Comparison of ENCODE assay signal across 18 cellular contexts in genomic region chr15:52066842-52067544, GRCh38. TPM values are rescaled to one million over a fixed set of nuclear protein-coding genes. Genes with fewer than 3 reads are reported as not detected.
A peak's percentile ranks its signal among the peaks of the same experiment; 100 is the strongest.
DNase-seq lines count a peak whose midpoint lies in the region; ATAC-seq, FAIRE-seq and TF ChIP-seq lines count a peak whose summit lies in the region.
"Had no signal": no experiment of that assay in that cellular context is flagged by ENCODE, and none has a peak within 500 bp of the region (broad histone marks: within the 10 kb centered on the region; RNA-seq: fewer than 3 reads in every experiment).

No MANE protein-coding gene starts in this region.

- no peak overlapping the region for H3K9ac ChIP-seq in OCI-LY3 (ENCODE audit: low read length)

- BruUV-seq in MCF 10A (replicated peaks; lab: Mats Ljungman, UMichigan) = no TSS peak

- no peak for DNase-seq in MCF 10A (ENCODE audit: unreplicated experiment)
- no peak for DNase-seq in breast epithelium (ENCODE audit: low spot score in 2 of 2)
- no peak for DNase-seq in NCI-H446 treated with DMSO at 0.1 percent for 48 hours (lab: John Stamatoyannopoulos, UW)
- DNase-seq: activated naive CD4-positive, alpha-beta T cell treated with Interleukin-2 at 50 U/mL for 16 hours; AML-193; DMS 273 treated with DMSO at 0.1 percent for 48 hours; dorsolateral prefrontal cortex; heart left ventricle; mesendoderm; NCI-H1048; NCI-H2107; NCI-H774 had no signal

- no peak for TF ChIP-seq EP300 in gastroesophageal sphincter (IDR thresholded peaks at IDR 0.05)

- no peaks in the 10 kb centered on the region for H3K36me3 ChIP-seq in breast epithelium
- peaks cover 14% of the 10 kb centered on the region for H3K36me3 ChIP-seq in OCI-LY3 (replicated peaks; ENCODE audit: low read depth, low read length)
- H3K36me3 ChIP-seq in gastroesophageal sphincter = peaks cover 2 to 40% of the 10 kb centered on the region in 2 donors

- no peaks in the 10 kb centered on the region for H3K27me3 ChIP-seq in breast epithelium
- H3K27me3 ChIP-seq in OCI-LY3 (ENCODE audit: low read depth, low read length) = no peaks in the 10 kb centered on the region
- H3K27me3 ChIP-seq in gastroesophageal sphincter = no peaks in the 10 kb centered on the region
- H3K27me3 ChIP-seq: dorsolateral prefrontal cortex, heart left ventricle, neutrophil had no signal

- no peaks in the 10 kb centered on the region for H3K9me3 Mint-ChIP-seq in MCF 10A (ENCODE audit: unreplicated experiment)

- CTCF ChIA-PET in MCF 10A (lab: Yijun Ruan, JAX) = interaction anchor here (0.5 to 7.7 kb wide), 18 partner anchors 11 to 532 kb away, joined by 3 to 77 read pairs (median 4); no protein-coding TSS in a partner anchor

- H3K9me3 ChIP-seq in breast epithelium (no peaks in the 10 kb centered on the region), OCI-LY3 (ENCODE audit: insufficient read depth, low read length) (no peaks in the 10 kb centered on the region), gastroesophageal sphincter (no peaks in the 10 kb centered on the region)
- H3K9me3 ChIP-seq: heart left ventricle, neutrophil had no signal

- TF ChIP-seq POLR2A in breast epithelium (IDR thresholded peaks at IDR 0.05) = no peak
- TF ChIP-seq POLR2A in gastroesophageal sphincter (IDR thresholded peaks at IDR 0.05) = no peak

- no peaks in the 10 kb centered on the region for H3K27me3 Mint-ChIP-seq in MCF 10A (ENCODE audit: insufficient read depth, unreplicated experiment)

- intact Hi-C loops in MCF 10A (cut with micrococcal nuclease) (no loop called here), breast epithelium (cut with DNase I; ENCODE audit: low total_unique reads) (no loop called here)

- H3K4me1 ChIP-seq in breast epithelium (no peaks in the 10 kb centered on the region), OCI-LY3 (ENCODE audit: low read length) (peaks cover 7% of the 10 kb centered on the region), gastroesophageal sphincter (no peaks in the 10 kb centered on the region)

- H3K27ac ChIP-seq in breast epithelium (no peak overlapping the region), OCI-LY3 (ENCODE audit: low read length) (0 out of 2 replicates have a peak overlapping the region, but pooled peaks have one; percentile 14), gastroesophageal sphincter (no peak overlapping the region)
- H3K27ac ChIP-seq: heart left ventricle, neutrophil had no signal

- peaks cover 50% of the 10 kb centered on the region for H3K4me1 Mint-ChIP-seq in MCF 10A (ENCODE audit: insufficient read depth, unreplicated experiment)

- peaks cover 70% of the 10 kb centered on the region for H3K36me3 Mint-ChIP-seq in MCF 10A (ENCODE audit: insufficient read depth, unreplicated experiment)

- no peaks in the 10 kb centered on the region; the same call in 1 of the 2 replicates for H3K79me2 ChIP-seq in OCI-LY3 (ENCODE audit: low read length)

- no peak overlapping the region for H2AFZ ChIP-seq in OCI-LY3 (ENCODE audit: low read depth, low read length)

- no peak overlapping the region for H3K4me2 ChIP-seq in OCI-LY3 (ENCODE audit: low read length)

- no peak overlapping the region for H3K4me3 Mint-ChIP-seq in MCF 10A (ENCODE audit: unreplicated experiment)

- no peak for TF ChIP-seq CTCF in MCF 10A (IDR thresholded peaks at IDR 0.05; ENCODE audit: unreplicated experiment)
- no peak for TF ChIP-seq CTCF in breast epithelium (IDR thresholded peaks at IDR 0.05)
- TF ChIP-seq CTCF in OCI-LY3 (IDR thresholded peaks at IDR 0.05; ENCODE audit: low read depth, low read length) = no peak
- TF ChIP-seq CTCF in gastroesophageal sphincter (IDR thresholded peaks at IDR 0.05) = no peak

- ATAC-seq in gastroesophageal sphincter (no peak), HG02885 (IDR thresholded peaks at IDR 0.05; ENCODE audit: poor library complexity, unreplicated experiment) (no peak)
- ATAC-seq: heart left ventricle had no signal

- FAIRE-seq in colon (lab: Jason Lieb, UNC) = peak; percentile 31
- FAIRE-seq: islet of Langerhans had no signal

- H3K4me3 ChIP-seq in breast epithelium (no peak overlapping the region), OCI-LY3 (ENCODE audit: low read length) (no peak overlapping the region), gastroesophageal sphincter (no peak overlapping the region)
- H3K4me3 ChIP-seq: dorsolateral prefrontal cortex, heart left ventricle had no signal

- H3K27ac Mint-ChIP-seq in MCF 10A (ENCODE audit: low read depth, unreplicated experiment) = peak overlapping the region; percentile 49

- peaks cover 5% of the 10 kb centered on the region; the same call in 1 of the 2 replicates for H4K20me1 ChIP-seq in OCI-LY3 (ENCODE audit: insufficient read depth, low read length)

- POLR2A ChIA-PET in MCF 10A (lab: Yijun Ruan, JAX) = interaction anchor here (0.9 to 20.7 kb wide), 25 partner anchors 8 to 186 kb away, joined by 3 to 546 read pairs (median 8); partner anchors contain the start of genes LEO1 and MAPK6

- WGBS in gastroesophageal sphincter (ENCODE audit: low coverage in 1 of 2), 2 donors = 82 to 88% methylated on average over 3 of the region's 3 CpGs

RNA-seq across cellular contexts. Expression of gene BCL2L10, which starts 45.6 kb away (rescaled TPM):
- 0.42 TPM in 1 of 2 replicates, not detected in the other for total RNA-seq in MCF 10A (2022)
- 1 to 10 TPM in 1 of 3 donors, under 1 TPM in 2; 0.59 to 2.3 (median 0.64) TPM for total RNA-seq in breast epithelium
- under 1 TPM in 1 of 4 donors, not detected in 3; 0.54 TPM for total RNA-seq in gastroesophageal sphincter

RNA-seq across cellular contexts. Expression of gene MAPK6, which starts 48.0 kb away (rescaled TPM):
- 106 and 114 TPM in 2 replicates for total RNA-seq in MCF 10A (2022)
- total RNA-seq in breast epithelium = 10 to 100 TPM; 20.8 to 32.2 (median 22.0) TPM
- 10 to 100 TPM; 17.5 to 22.5 (median 20.7) TPM for total RNA-seq in gastroesophageal sphincter
